Comparison of ENCODE assay signal across 11 cellular contexts in the genomic region with DNA sequence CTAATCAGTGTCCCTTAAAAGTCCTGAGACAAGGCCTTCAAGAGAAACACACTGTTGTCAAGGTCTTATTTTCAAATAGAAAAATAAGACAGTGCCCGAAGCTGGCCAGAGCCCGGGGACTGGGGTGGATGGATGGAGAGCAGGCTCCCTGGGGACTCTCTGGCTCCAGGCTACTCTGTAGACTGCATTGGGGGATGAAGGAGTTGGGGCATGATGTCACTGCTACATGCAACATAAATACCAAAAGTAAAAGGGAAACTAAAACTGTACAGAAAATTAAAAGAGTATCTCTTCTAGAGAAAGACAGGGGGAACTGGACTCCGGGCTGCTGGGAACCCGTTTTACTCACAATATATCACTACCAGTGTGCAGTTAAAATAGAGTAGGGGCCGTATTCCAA.
DNase-seq lines count a peak whose midpoint lies in the region; ATAC-seq and TF ChIP-seq lines count a peak whose summit lies in the region.
"Had no signal": no experiment of that assay in that cellular context is flagged by ENCODE, and none has a peak within 500 bp of the region (broad histone marks: within the 10 kb centered on the region; RNA-seq: fewer than 3 reads in every experiment).

No MANE protein-coding gene starts in this region.

- H3K36me3 Mint-ChIP-seq in activated CD4-positive, alpha-beta T cell treated with anti-CD3 and anti-CD28 coated beads for 36 hours (ENCODE audit: low read depth): no peaks in the 10 kb centered on the region
- no peaks in the 10 kb centered on the region for H3K36me3 Mint-ChIP-seq in Caco-2 (ENCODE audit: insufficient read depth, unreplicated experiment)

- H3K4me1 ChIP-seq in Caco-2: no peaks in the 10 kb centered on the region

- H3K27me3 ChIP-seq in Caco-2 (replicated peaks; ENCODE audit: control insufficient read depth, insufficient read depth, low read length): no peaks in the 10 kb centered on the region

- H3K27ac Mint-ChIP-seq in activated CD4-positive, alpha-beta T cell treated with anti-CD3 and anti-CD28 coated beads for 36 hours: no peak overlapping the region
- no peak overlapping the region for H3K27ac Mint-ChIP-seq in Caco-2 (ENCODE audit: unreplicated experiment)
- H3K27ac Mint-ChIP-seq: activated T-helper 2 cell treated with anti-CD3 and anti-CD28 coated beads, Interferon-gamma antibody, Interleukin-2, Interleukin-4, amounts not matched to agents 10 μg/mL and 5 μg/mL and 100 μg/mL, durations not matched to agents 14 hours and 24 hours and 36 hours had no signal

- no peaks in the 10 kb centered on the region for H3K36me3 ChIP-seq in Caco-2 (ENCODE audit: control insufficient read depth, insufficient read depth, low read length)

- no peak overlapping the region for H3K4me3 Mint-ChIP-seq in activated CD4-positive, alpha-beta T cell treated with anti-CD3 and anti-CD28 coated beads for 36 hours
- no peak overlapping the region for H3K4me3 Mint-ChIP-seq in Caco-2 (ENCODE audit: unreplicated experiment)

- no peak overlapping the region for H3K4me3 ChIP-seq in Caco-2 (ENCODE audit: low read depth, low read length)

- H3K9me3 Mint-ChIP-seq in activated CD4-positive, alpha-beta T cell treated with anti-CD3 and anti-CD28 coated beads for 36 hours (ENCODE audit: low read depth): no peaks in the 10 kb centered on the region
- no peaks in the 10 kb centered on the region for H3K9me3 Mint-ChIP-seq in Caco-2 (ENCODE audit: unreplicated experiment)
- H3K9me3 Mint-ChIP-seq: activated T-helper 2 cell treated with anti-CD3 and anti-CD28 coated beads, Interferon-gamma antibody, Interleukin-2, Interleukin-4, amounts not matched to agents 10 μg/mL and 5 μg/mL and 100 μg/mL, durations not matched to agents 14 hours and 24 hours and 36 hours had no signal

- TF ChIP-seq CTCF in GM10266 (IDR thresholded peaks at IDR 0.05; ENCODE audit: control insufficient read depth, insufficient read depth, low read depth, missing control alignments) (no peak), Caco-2 (IDR thresholded peaks at IDR 0.05; ENCODE audit: insufficient read depth in 1 of 2, low read depth in 1 of 2, low read length in 1 of 2, severe bottlenecking in 1 of 2, unreplicated experiment in 1 of 2) (no peak)

- BruUV-seq in Caco-2 (replicated peaks; lab: Mats Ljungman, UMichigan): no TSS peak

- peaks cover 2% of the 10 kb centered on the region for H3K4me1 Mint-ChIP-seq in activated CD4-positive, alpha-beta T cell treated with anti-CD3 and anti-CD28 coated beads for 36 hours
- no peaks in the 10 kb centered on the region for H3K4me1 Mint-ChIP-seq in Caco-2 (ENCODE audit: low read depth, unreplicated experiment)

- POLR2A ChIA-PET in activated CD4-positive, alpha-beta T cell treated with anti-CD3 and anti-CD28 coated beads for 36 hours (lab: Charles Lee): no interaction called here
- POLR2A ChIA-PET in Caco-2 (lab: Charles Lee): no interaction called here

- H3K27me3 Mint-ChIP-seq in activated CD4-positive, alpha-beta T cell treated with anti-CD3 and anti-CD28 coated beads for 36 hours: peaks cover 2% of the 10 kb centered on the region
- peaks cover 4% of the 10 kb centered on the region for H3K27me3 Mint-ChIP-seq in Caco-2 (ENCODE audit: insufficient read depth, unreplicated experiment)

- intact Hi-C loops in activated CD4-positive, alpha-beta T cell treated with anti-CD3 and anti-CD28 coated beads for 36 hours (cut with DNase I, micrococcal nuclease): no loop called here
- intact Hi-C loops in Caco-2 (cut with micrococcal nuclease; ENCODE audit: unreplicated experiment): no loop called here

- peak; percentile 91 for ATAC-seq in GM19351 (IDR thresholded peaks at IDR 0.05; ENCODE audit: unreplicated experiment)
- peak; percentile 77 for ATAC-seq in HG02763 (IDR thresholded peaks at IDR 0.05; ENCODE audit: unreplicated experiment)
- peak; percentile 73 for ATAC-seq in HG03469 (IDR thresholded peaks at IDR 0.05; ENCODE audit: unreplicated experiment)
- ATAC-seq in activated CD4-positive, alpha-beta T cell treated with anti-CD3 and anti-CD28 coated beads for 36 hours: no peak

- H3K9me3 ChIP-seq in Caco-2: no peaks in the 10 kb centered on the region

- DNase-seq in GM10266 (ENCODE audit: extremely low spot score) (peak; percentile 33), A172 (ENCODE audit: low spot score) (no peak), Caco-2 (no peak)
- no peak for DNase-seq in stimulated activated CD4-positive, alpha-beta T cell treated with anti-CD3 and anti-CD28 coated beads, Interleukin-15, amount 100 ng/mL, for 24 hours
- no peak for DNase-seq in activated CD4-positive, alpha-beta T cell treated with anti-CD3 and anti-CD28 coated beads for 36 hours
- DNase-seq: erythroblast, SIG-M5 had no signal

- CTCF ChIA-PET in activated CD4-positive, alpha-beta T cell treated with anti-CD3 and anti-CD28 coated beads for 36 hours (lab: Charles Lee): interaction anchor here (1.5 kb wide), 1 partner anchor 10 kb away, joined by 4 read pairs; no protein-coding TSS in a partner anchor
- CTCF ChIA-PET in Caco-2 (lab: Charles Lee): no interaction called here
